Comparison of ENCODE assay signal across 11 cellular contexts in the genomic region with DNA sequence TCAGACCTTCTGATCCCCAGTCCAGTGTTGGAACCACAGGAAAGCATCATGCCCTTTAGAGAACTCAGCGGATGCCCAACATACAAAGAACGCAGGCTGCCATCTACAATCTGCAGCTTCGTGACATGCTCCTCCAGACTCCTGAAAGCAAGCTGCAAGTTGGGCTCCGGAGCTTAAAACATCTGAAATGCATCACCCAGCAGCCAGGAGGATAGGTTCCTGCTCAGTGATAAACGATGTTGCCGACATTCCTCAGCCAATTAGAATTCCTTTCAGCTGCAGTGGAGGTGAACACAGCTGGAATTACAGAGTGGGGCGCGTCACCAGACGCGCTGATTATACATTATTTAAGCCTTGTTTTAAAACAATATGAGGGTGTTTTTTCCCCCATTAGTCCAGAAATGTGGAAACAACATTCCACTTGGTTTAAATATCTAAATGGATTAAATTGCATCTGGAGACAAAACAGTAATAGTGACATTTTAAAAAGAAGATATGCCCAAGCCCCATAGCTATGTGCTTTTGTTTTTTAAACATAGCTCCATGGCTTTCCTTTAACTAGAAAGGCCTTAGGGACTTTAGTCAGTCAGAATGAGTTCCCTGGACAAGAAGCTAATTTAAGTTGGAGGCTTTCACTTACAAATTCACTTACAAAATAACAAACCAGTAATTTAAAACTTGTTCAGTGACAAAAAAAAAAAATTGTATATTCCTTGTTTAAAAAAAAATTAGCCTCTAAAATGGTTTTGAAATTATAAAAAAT. TPM values are rescaled to one million over a fixed set of nuclear protein-coding genes. Genes with fewer than 3 reads are reported as not detected.
A peak's percentile ranks its signal among the peaks of the same experiment; 100 is the strongest.
DNase-seq lines count a peak whose midpoint lies in the region; ATAC-seq and TF ChIP-seq lines count a peak whose summit lies in the region.
"Had no signal": no experiment of that assay in that cellular context is flagged by ENCODE, and none has a peak within 500 bp of the region (broad histone marks: within the 10 kb centered on the region; RNA-seq: fewer than 3 reads in every experiment).

No MANE protein-coding gene starts in this region.

- ATAC-seq in Right ventricle myocardium inferior: no peak
- ATAC-seq in aorta (ENCODE audit: low FRiP score): no peak
- no peak for ATAC-seq in activated CD4-positive, CD25-positive, alpha-beta regulatory T cell treated with anti-CD3 and anti-CD28 coated beads, Interleukin-2, amount 50 U/mL, for 24 hours

- TF ChIP-seq CTCF in left ventricle myocardium inferior (IDR thresholded peaks at IDR 0.05; ENCODE audit: borderline replicate concordance): peak; percentile 24

- H3K27ac ChIP-seq in left ventricle myocardium inferior (replicated peaks) (peak overlapping the region; percentile 34), aorta (ENCODE audit: low read depth in 1 of 2, low read length in 2 of 2) (peak overlapping the region; percentile 37 to 81)

- H3K36me3 ChIP-seq in left ventricle myocardium inferior (no peaks in the 10 kb centered on the region), aorta (ENCODE audit: control insufficient read depth in 1 of 2, insufficient read depth in 2 of 2, low read length in 1 of 2) (no peaks in the 10 kb centered on the region)
- H3K36me3 ChIP-seq: BE2C had no signal

- H3K27me3 ChIP-seq in left ventricle myocardium inferior (ENCODE audit: low read depth) (no peaks in the 10 kb centered on the region), aorta (ENCODE audit: control insufficient read depth in 1 of 2, insufficient read depth in 2 of 2, low read length in 1 of 2) (no peaks in the 10 kb centered on the region)

- H3K4me3 ChIP-seq in left ventricle myocardium inferior: peak overlapping the region; percentile 29
- peak overlapping the region; percentile 4 to 16 for H3K4me3 ChIP-seq in aorta (ENCODE audit: low read length in 2 of 2)

- DNase-seq in left ventricle myocardium inferior (no peak), Right ventricle myocardium inferior (ENCODE audit: missing footprints) (no peak), ecto neural progenitor cell (ENCODE audit: low spot score) (peak; percentile 66), left kidney (ENCODE audit: low read depth, low spot score) (peak; percentile 94), aorta (no peak), NCI-H446 treated with DMSO at 0.1 percent for 48 hours (lab: John Stamatoyannopoulos, UW) (no peak)
- DNase-seq in activated CD8-positive, alpha-beta memory T cell treated with anti-CD3 and anti-CD28 coated beads, Interleukin-2, amount 50 U/mL, for 4 hours: no peak
- DNase-seq: activated T-cell treated with anti-CD3 and anti-CD28 coated beads, Interleukin-2, amount 50 U/mL, for 1 hour; BE2C; hippocampal formation had no signal

- intact Hi-C loops in left ventricle myocardium inferior (cut with micrococcal nuclease) (no loop called here), Right ventricle myocardium inferior (cut with DNase I) (no loop called here), aorta (cut with DNase I) (no loop called here)

- H3K9me3 ChIP-seq in left ventricle myocardium inferior (replicated peaks) (no peaks in the 10 kb centered on the region), aorta (ENCODE audit: control insufficient read depth, low read length) (no peaks in the 10 kb centered on the region)
- H3K9me3 ChIP-seq: BE2C had no signal

- WGBS in aorta, 2 donors: 19 to 22% methylated on average over 10 of the region's 10 CpGs

- H3K4me1 ChIP-seq in left ventricle myocardium inferior (peaks cover 95% of the 10 kb centered on the region), aorta (ENCODE audit: control insufficient read depth in 1 of 2, insufficient read depth in 2 of 2, low read length in 2 of 2) (peaks cover 3% of the 10 kb centered on the region in 2 donors)

RNA-seq across cellular contexts. Expression of a gene that starts 6.3 kb away (rescaled TPM):
- total RNA-seq in left ventricle myocardium inferior: 10.0 TPM
- 9.6 TPM for total RNA-seq in Right ventricle myocardium inferior
- total RNA-seq in aorta: 10 to 100 TPM; 37.1 to 47.9 TPM
- 10 to 100 TPM in 1 of 2 donors, 1 to 10 TPM in 1; 8.1 to 23.9 TPM for polyA plus RNA-seq in aorta

Comparison
In these comparisons a context has a peak if more than half of its experiments do, and no peak if none do; other contexts are left out.
1. DNase-seq: peak in ecto neural progenitor cell (single experiment) and left kidney (single experiment); none in left ventricle myocardium inferior (single experiment), Right ventricle myocardium inferior (single experiment), aorta (0 of 2), activated CD8-positive, alpha-beta memory T cell treated with anti-CD3 and anti-CD28 coated beads, Interleukin-2, amount 50 U/mL, for 4 hours (single experiment) and NCI-H446 treated with DMSO at 0.1 percent for 48 hours (single experiment).